Comparison of ENCODE assay signal across 27 cellular contexts in the genomic region with DNA sequence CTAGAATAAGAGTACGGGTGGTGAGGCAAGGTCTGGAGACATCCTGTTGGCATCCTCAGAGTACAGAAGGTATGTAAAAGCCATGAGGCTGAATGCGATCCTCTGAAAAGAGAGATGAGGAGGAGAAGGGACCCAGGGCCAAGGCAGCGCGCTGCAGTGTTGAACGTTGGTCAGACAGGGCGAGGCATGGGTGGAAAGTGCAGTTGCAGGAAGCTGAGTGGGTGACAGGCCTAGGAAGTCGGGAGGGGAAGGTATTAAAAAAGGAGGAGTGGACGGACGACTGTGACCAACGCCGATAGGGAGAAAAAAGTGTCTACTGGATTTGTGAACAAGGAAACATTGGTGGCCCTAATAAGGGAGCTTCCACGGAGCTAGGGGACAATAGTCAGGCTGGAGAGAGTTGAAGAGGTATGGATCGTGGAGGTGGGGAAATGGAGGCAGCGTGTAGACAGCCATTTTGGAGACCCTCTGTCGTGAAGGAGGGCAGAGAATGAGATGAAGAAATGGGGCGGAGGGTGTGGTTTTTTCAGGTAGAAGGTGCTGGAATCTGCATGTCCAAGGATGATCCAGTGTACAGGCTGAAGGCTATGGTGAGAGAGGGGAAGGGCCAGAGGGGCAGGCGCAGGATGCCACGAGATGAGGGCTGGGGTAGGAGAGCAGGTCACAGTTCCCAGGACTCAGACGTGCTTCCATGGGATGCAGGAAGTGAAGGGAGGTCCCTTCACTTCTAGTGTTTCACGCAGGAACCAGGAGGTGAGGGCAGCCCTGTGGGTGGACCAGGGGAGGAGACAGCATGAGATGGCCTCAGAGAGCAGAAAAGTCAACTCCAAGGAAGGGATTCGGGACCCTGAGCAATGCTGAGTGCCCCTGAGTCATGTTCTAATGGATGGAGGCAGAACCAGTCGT.
A peak's percentile ranks its signal among the peaks of the same experiment; 100 is the strongest.
DNase-seq lines count a peak whose midpoint lies in the region; TF ChIP-seq lines count a peak whose summit lies in the region.
"Had no signal": no experiment of that assay in that cellular context is flagged by ENCODE, and none has a peak within 500 bp of the region (broad histone marks: within the 10 kb centered on the region; RNA-seq: fewer than 3 reads in every experiment).

No MANE protein-coding gene starts in this region.

- H3K9me3 Mint-ChIP-seq in activated CD4-positive, alpha-beta memory T cell treated with anti-CD3 and anti-CD28 coated beads, Interleukin-2, amount 10 ng/mL, durations not matched to agents 7 days and 5 days = no peaks in the 10 kb centered on the region
- H3K9me3 Mint-ChIP-seq in activated CD4-positive, alpha-beta memory T cell treated with anti-CD3 and anti-CD28 coated beads for 36 hours = no peaks in the 10 kb centered on the region
- no peaks in the 10 kb centered on the region for H3K9me3 Mint-ChIP-seq in activated T-helper 2 cell treated with anti-CD3 and anti-CD28 coated beads, Interferon-gamma antibody, Interleukin-2, Interleukin-4, amounts not matched to agents 10 μg/mL and 5 μg/mL and 100 μg/mL, durations not matched to agents 14 hours and 24 hours and 36 hours
- H3K9me3 Mint-ChIP-seq: CD8-positive, alpha-beta T cell; effector memory CD8-positive, alpha-beta T cell; GM23338 had no signal

- H3K4me3 Mint-ChIP-seq in activated CD4-positive, alpha-beta memory T cell treated with anti-CD3 and anti-CD28 coated beads, Interleukin-2, amount 10 ng/mL, durations not matched to agents 7 days and 5 days = no peak overlapping the region
- no peak overlapping the region for H3K4me3 Mint-ChIP-seq in activated CD4-positive, alpha-beta memory T cell treated with anti-CD3 and anti-CD28 coated beads for 36 hours
- no peak overlapping the region for H3K4me3 Mint-ChIP-seq in activated T-helper 2 cell treated with anti-CD3 and anti-CD28 coated beads, Interferon-gamma antibody, Interleukin-2, Interleukin-4, amounts not matched to agents 10 μg/mL and 5 μg/mL and 100 μg/mL, durations not matched to agents 14 hours and 24 hours and 36 hours (ENCODE audit: low read depth)
- H3K4me3 Mint-ChIP-seq: CD8-positive, alpha-beta T cell; effector memory CD8-positive, alpha-beta T cell; GM23338; T-helper 17 cell had no signal

- no peaks in the 10 kb centered on the region for H3K36me3 Mint-ChIP-seq in activated CD4-positive, alpha-beta memory T cell treated with anti-CD3 and anti-CD28 coated beads, Interleukin-2, amount 10 ng/mL, durations not matched to agents 7 days and 5 days (ENCODE audit: low read depth)
- H3K36me3 Mint-ChIP-seq in activated CD4-positive, alpha-beta memory T cell treated with anti-CD3 and anti-CD28 coated beads for 36 hours = no peaks in the 10 kb centered on the region
- no peaks in the 10 kb centered on the region for H3K36me3 Mint-ChIP-seq in activated T-helper 2 cell treated with anti-CD3 and anti-CD28 coated beads, Interferon-gamma antibody, Interleukin-2, Interleukin-4, amounts not matched to agents 10 μg/mL and 5 μg/mL and 100 μg/mL, durations not matched to agents 14 hours and 24 hours and 36 hours (ENCODE audit: low read depth)
- H3K36me3 Mint-ChIP-seq: CD8-positive, alpha-beta T cell had no signal

- DNase-seq in activated CD4-positive, alpha-beta memory T cell treated with anti-CD3 and anti-CD28 coated beads, Interleukin-2, amount 10 ng/mL, durations not matched to agents 7 days and 5 days = peak; percentile 1
- no peak for DNase-seq in activated CD4-positive, alpha-beta memory T cell treated with anti-CD3 and anti-CD28 coated beads for 36 hours
- DNase-seq in activated T-helper 2 cell treated with anti-CD3 and anti-CD28 coated beads, Interferon-gamma antibody, Interleukin-2, Interleukin-4, amounts not matched to agents 10 μg/mL and 5 μg/mL and 100 μg/mL, durations not matched to agents 14 hours and 24 hours and 36 hours (ENCODE audit: low spot score) = no peak
- peak; percentile 50 for DNase-seq in esophagus muscularis mucosa (ENCODE audit: extremely low spot score)
- DNase-seq in sigmoid colon = peak; percentile 45
- DNase-seq in NCI-H2081 (lab: John Stamatoyannopoulos, UW) = no peak
- no peak for DNase-seq in SHP77 treated with DMSO at 0.1 percent for 48 hours (lab: John Stamatoyannopoulos, UW)
- no peak for DNase-seq in NCI-H510A treated with DMSO at 0.1 percent for 48 hours (lab: John Stamatoyannopoulos, UW)
- DNase-seq: 8988T; activated CD4-positive, alpha-beta T cell treated with anti-CD3 and anti-CD28 coated beads for 4 hours; activated effector memory CD4-positive, alpha-beta T cell treated with Interleukin-2 at 50 U/mL for 16 hours; AML-193; CD8-positive, alpha-beta T cell; DMS153; effector memory CD8-positive, alpha-beta T cell; GDM1; KG1; lower lobe of right lung; NCI-H1436 treated with DMSO at 0.1 percent for 48 hours; NCI-H510A; NK-92 treated with Interleukin-12 subunit alpha and Interleukin-12 subunit beta, amount 100 ng/mL, for 24 hours; psoas muscle; T-helper 17 cell; upper lobe of right lung had no signal

- WGBS in esophagus muscularis mucosa = 91% methylated on average over 22 of the region's 22 CpGs
- WGBS in sigmoid colon, 2 donors = 75 to 86% methylated on average over 22 of the region's 22 CpGs

- H3K4me1 Mint-ChIP-seq in activated CD4-positive, alpha-beta memory T cell treated with anti-CD3 and anti-CD28 coated beads, Interleukin-2, amount 10 ng/mL, durations not matched to agents 7 days and 5 days = no peaks in the 10 kb centered on the region
- H3K4me1 Mint-ChIP-seq in activated CD4-positive, alpha-beta memory T cell treated with anti-CD3 and anti-CD28 coated beads for 36 hours (ENCODE audit: low read depth) = peaks cover 3% of the 10 kb centered on the region
- peaks cover 15% of the 10 kb centered on the region for H3K4me1 Mint-ChIP-seq in activated T-helper 2 cell treated with anti-CD3 and anti-CD28 coated beads, Interferon-gamma antibody, Interleukin-2, Interleukin-4, amounts not matched to agents 10 μg/mL and 5 μg/mL and 100 μg/mL, durations not matched to agents 14 hours and 24 hours and 36 hours (ENCODE audit: low read depth)
- H3K4me1 Mint-ChIP-seq: GM23338 had no signal

- H3K4me1 ChIP-seq in esophagus muscularis mucosa (peaks cover 3 to 22% (median 17%) of the 10 kb centered on the region in 4 donors), sigmoid colon (peaks cover 5 to 36% (median 26%) of the 10 kb centered on the region in 4 donors)

- TF ChIP-seq EP300 in esophagus muscularis mucosa (IDR thresholded peaks at IDR 0.05) (no peak), sigmoid colon (IDR thresholded peaks at IDR 0.05) (no peak)

- CTCF ChIA-PET in activated CD4-positive, alpha-beta memory T cell treated with anti-CD3 and anti-CD28 coated beads, Interleukin-2, amount 10 ng/mL, durations not matched to agents 7 days and 5 days (lab: Charles Lee) = no interaction called here
- CTCF ChIA-PET in activated CD4-positive, alpha-beta memory T cell treated with anti-CD3 and anti-CD28 coated beads for 36 hours (lab: Charles Lee) = no interaction called here

- intact Hi-C loops in activated CD4-positive, alpha-beta memory T cell treated with anti-CD3 and anti-CD28 coated beads for 36 hours (cut with micrococcal nuclease) = no loop called here
- intact Hi-C loops in activated T-helper 2 cell treated with anti-CD3 and anti-CD28 coated beads, Interferon-gamma antibody, Interleukin-2, Interleukin-4, amounts not matched to agents 10 μg/mL and 5 μg/mL and 100 μg/mL, durations not matched to agents 14 hours and 24 hours and 36 hours (cut with micrococcal nuclease) = no loop called here
- intact Hi-C loops in esophagus muscularis mucosa (cut with DNase I) (no loop called here), sigmoid colon (cut with DNase I) (no loop called here)

- POLR2A ChIA-PET in activated CD4-positive, alpha-beta memory T cell treated with anti-CD3 and anti-CD28 coated beads, Interleukin-2, amount 10 ng/mL, durations not matched to agents 7 days and 5 days (lab: Charles Lee) = no interaction called here
- POLR2A ChIA-PET in activated CD4-positive, alpha-beta memory T cell treated with anti-CD3 and anti-CD28 coated beads for 36 hours (lab: Charles Lee) = no interaction called here

- no peak overlapping the region for H3K27ac Mint-ChIP-seq in activated CD4-positive, alpha-beta memory T cell treated with anti-CD3 and anti-CD28 coated beads, Interleukin-2, amount 10 ng/mL, durations not matched to agents 7 days and 5 days
- H3K27ac Mint-ChIP-seq in activated CD4-positive, alpha-beta memory T cell treated with anti-CD3 and anti-CD28 coated beads for 36 hours = no peak overlapping the region
- H3K27ac Mint-ChIP-seq in activated T-helper 2 cell treated with anti-CD3 and anti-CD28 coated beads, Interferon-gamma antibody, Interleukin-2, Interleukin-4, amounts not matched to agents 10 μg/mL and 5 μg/mL and 100 μg/mL, durations not matched to agents 14 hours and 24 hours and 36 hours = peak overlapping the region; percentile 26
- H3K27ac Mint-ChIP-seq: CD8-positive, alpha-beta T cell; effector memory CD8-positive, alpha-beta T cell; GM23338; T-helper 17 cell had no signal

- TF ChIP-seq POLR2A in esophagus muscularis mucosa (IDR thresholded peaks at IDR 0.05; ENCODE audit: low read depth) (no peak), sigmoid colon (IDR thresholded peaks at IDR 0.05) (no peak)

- no peak for TF ChIP-seq CTCF in esophagus muscularis mucosa (IDR thresholded peaks at IDR 0.05)
- no peak for TF ChIP-seq CTCF in sigmoid colon (IDR thresholded peaks at IDR 0.05)

- H3K36me3 ChIP-seq in esophagus muscularis mucosa = no peaks in the 10 kb centered on the region
- H3K36me3 ChIP-seq in sigmoid colon = no peaks in the 10 kb centered on the region
- H3K36me3 ChIP-seq: lower lobe of right lung, neutrophil, upper lobe of right lung had no signal

- H3K4me3 ChIP-seq in esophagus muscularis mucosa (no peak overlapping the region), sigmoid colon (no peak overlapping the region)
- H3K4me3 ChIP-seq: GM23338, lower lobe of right lung, psoas muscle, SK-N-MC, upper lobe of right lung had no signal

- H3K9me3 ChIP-seq in esophagus muscularis mucosa (no peaks in the 10 kb centered on the region), sigmoid colon (no peaks in the 10 kb centered on the region)
- H3K9me3 ChIP-seq: lower lobe of right lung, neutrophil, psoas muscle, upper lobe of right lung had no signal

- H3K27me3 ChIP-seq in esophagus muscularis mucosa = no peaks in the 10 kb centered on the region
- no peaks in the 10 kb centered on the region for H3K27me3 ChIP-seq in sigmoid colon
- H3K27me3 ChIP-seq: upper lobe of right lung had no signal

- peaks cover 4% of the 10 kb centered on the region for H3K27me3 Mint-ChIP-seq in activated CD4-positive, alpha-beta memory T cell treated with anti-CD3 and anti-CD28 coated beads, Interleukin-2, amount 10 ng/mL, durations not matched to agents 7 days and 5 days
- peaks cover 10% of the 10 kb centered on the region for H3K27me3 Mint-ChIP-seq in activated CD4-positive, alpha-beta memory T cell treated with anti-CD3 and anti-CD28 coated beads for 36 hours
- H3K27me3 Mint-ChIP-seq in activated T-helper 2 cell treated with anti-CD3 and anti-CD28 coated beads, Interferon-gamma antibody, Interleukin-2, Interleukin-4, amounts not matched to agents 10 μg/mL and 5 μg/mL and 100 μg/mL, durations not matched to agents 14 hours and 24 hours and 36 hours (ENCODE audit: low read depth) = no peaks in the 10 kb centered on the region

- H3K27ac ChIP-seq in esophagus muscularis mucosa (replicated peaks in 1 of 4) (no peak overlapping the region), sigmoid colon (no peak overlapping the region)
- H3K27ac ChIP-seq: lower lobe of right lung, neutrophil, psoas muscle, SK-N-MC, upper lobe of right lung had no signal

Comparison
In these comparisons a context has a peak if more than half of its experiments do, and no peak if none do; other contexts are left out.
1. DNase-seq: peak in activated CD4-positive, alpha-beta memory T cell treated with anti-CD3 and anti-CD28 coated beads, Interleukin-2, amount 10 ng/mL, durations not matched to agents 7 days and 5 days (single experiment), esophagus muscularis mucosa (single experiment) and sigmoid colon (single experiment); none in activated CD4-positive, alpha-beta memory T cell treated with anti-CD3 and anti-CD28 coated beads for 36 hours (single experiment), activated T-helper 2 cell treated with anti-CD3 and anti-CD28 coated beads, Interferon-gamma antibody, Interleukin-2, Interleukin-4, amounts not matched to agents 10 μg/mL and 5 μg/mL and 100 μg/mL, durations not matched to agents 14 hours and 24 hours and 36 hours (single experiment), NCI-H2081 (0 of 2), SHP77 treated with DMSO at 0.1 percent for 48 hours (single experiment) and NCI-H510A treated with DMSO at 0.1 percent for 48 hours (single experiment).